In the genomic region with DNA sequence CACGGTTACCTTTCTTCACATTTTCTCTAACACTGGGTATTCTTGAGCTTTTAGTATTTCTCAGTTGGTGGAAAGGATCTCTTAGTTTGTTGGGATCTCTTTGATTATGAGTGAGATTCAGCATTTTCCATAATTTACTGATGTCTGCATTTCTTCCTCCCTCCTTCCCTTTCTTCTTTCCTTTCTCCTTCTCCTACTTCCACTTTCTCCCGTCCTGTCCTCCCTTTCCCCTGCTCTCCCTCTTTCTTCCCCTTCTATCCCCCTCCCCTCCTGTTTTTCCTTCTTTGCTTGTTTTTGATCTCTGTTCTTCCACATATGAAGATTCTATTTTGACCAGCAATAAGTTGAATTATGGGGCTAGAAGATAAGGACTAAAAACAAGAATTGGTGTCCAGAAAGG, we compare ENCODE assay signal across 16 cellular contexts.
"Had no signal": no experiment of that assay in that cellular context is flagged by ENCODE, and none has a peak within 500 bp of the region (broad histone marks: within the 10 kb centered on the region; RNA-seq: fewer than 3 reads in every experiment).

No MANE protein-coding gene starts in this region.

- ATAC-seq: left ventricle myocardium superior had no signal

- H3K36me3 ChIP-seq: cardiac muscle cell, prostate gland, right atrium auricular region, suprapubic skin, transverse colon had no signal

- H3K4me3 Mint-ChIP-seq: stimulated activated naive CD8-positive, alpha-beta T cell treated with anti-CD3 and anti-CD28 coated beads, Interleukin-15, Interleukin-2, amounts not matched to agents 100 ng/mL and 50 ng/mL, for 24 hours had no signal

- H3K4me3 ChIP-seq: cardiac muscle cell, prostate gland, right atrium auricular region, suprapubic skin, transverse colon had no signal

- H3K27ac ChIP-seq: cardiac muscle cell, prostate gland, right atrium auricular region, suprapubic skin, transverse colon had no signal

- H3K9me3 ChIP-seq: prostate gland, right atrium auricular region, suprapubic skin, transverse colon had no signal

- H3K9me3 Mint-ChIP-seq: activated naive CD4-positive, alpha-beta T cell treated with anti-CD3 and anti-CD28 coated beads, Interleukin-2, amount 50 U/mL, for 72 hours; stimulated activated naive CD8-positive, alpha-beta T cell treated with anti-CD3 and anti-CD28 coated beads, Interleukin-15, Interleukin-2, amounts not matched to agents 100 ng/mL and 50 ng/mL, for 24 hours had no signal

- H3K27me3 Mint-ChIP-seq: stimulated activated naive CD8-positive, alpha-beta T cell treated with anti-CD3 and anti-CD28 coated beads, Interleukin-15, Interleukin-2, amounts not matched to agents 100 ng/mL and 50 ng/mL, for 24 hours had no signal

- DNase-seq: activated CD4-positive, alpha-beta T cell treated with anti-CD3 and anti-CD28 coated beads, Interleukin-2, amount 50 U/mL, for 4 hours; activated CD4-positive, CD25-positive, alpha-beta regulatory T cell; activated effector memory CD4-positive, alpha-beta T cell treated with anti-CD3 and anti-CD28 coated beads, Interleukin-2, amount 50 U/mL, for 16 hours; activated T-cell treated with anti-CD3 and anti-CD28 coated beads, Interleukin-2, amount 50 U/mL, for 1 hour; amniotic stem cell; left ventricle myocardium superior; stimulated activated CD4-positive, alpha-beta T cell treated with anti-CD3 and anti-CD28 coated beads, Interleukin-2, amount 100 ng/mL, for 24 hours; SW 1271; T1000; transverse colon had no signal

- H3K27me3 ChIP-seq: cardiac muscle cell, right atrium auricular region, suprapubic skin, transverse colon had no signal

- H3K4me1 ChIP-seq: prostate gland, suprapubic skin had no signal
